8 cellular contexts compared by ENCODE assay signal in genomic region chr4:112231779-112232713, GRCh38. TPM values are rescaled to one million over a fixed set of nuclear protein-coding genes. Genes with fewer than 3 reads are reported as not detected.
A peak's percentile ranks its signal among the peaks of the same experiment; 100 is the strongest.
DNase-seq lines count a peak whose midpoint lies in the region; ATAC-seq and TF ChIP-seq lines count a peak whose summit lies in the region.

AP1AR (plus strand) TSS chr4:112231787; CDS start chr4:112232092, 305 bp downstream.

- intact Hi-C loops in Panc1 (cut with micrococcal nuclease; ENCODE audit: unreplicated experiment), result no loop called here

- H3K36me3 ChIP-seq in HUES6 (ENCODE audit: control insufficient read depth, insufficient read depth, low read length), result no peaks in the 10 kb centered on the region
- H3K36me3 ChIP-seq in Panc1 (ENCODE audit: control insufficient read depth, insufficient read depth, low read length), result peaks cover 2% of the 10 kb centered on the region; the same call in 1 of the 2 replicates

- H3K4me3 Mint-ChIP-seq in activated T-cell treated with anti-CD3 and anti-CD28 coated beads, Interleukin-2, amount 50 U/mL, for 4 hours, result peak within 1 kb of the TSS; percentile 94

- POLR2A ChIA-PET in Panc1 (lab: Charles Lee), result no interaction called here

- DNase-seq in DMS153 treated with DMSO at 0.1 percent for 48 hours (lab: John Stamatoyannopoulos, UW; ENCODE audit: unreplicated experiment) (peak; percentile 48), Panc1 (ENCODE audit: low read depth, low spot score) (no peak), myocyte (ENCODE audit: low read depth) (peak; percentile 83)
- peak; percentile 72 for DNase-seq in activated T-cell treated with anti-CD3 and anti-CD28 coated beads, Interleukin-2, amount 50 U/mL, for 4 hours
- peak; percentile 68 to 77 for DNase-seq in stimulated activated CD8-positive, alpha-beta memory T cell treated with anti-CD3 and anti-CD28 coated beads, Interleukin-7, amount 100 ng/mL, for 48 hours (ENCODE audit: extremely low read depth in 1 of 2, low read depth in 1 of 2)

- peaks cover 30% of the 10 kb centered on the region for H3K4me1 Mint-ChIP-seq in activated T-cell treated with anti-CD3 and anti-CD28 coated beads, Interleukin-2, amount 50 U/mL, for 4 hours (ENCODE audit: low read depth)

- H3K9me3 ChIP-seq in HUES6 (ENCODE audit: control insufficient read depth, insufficient read depth, low read depth, low read length), result no peaks in the 10 kb centered on the region
- no peaks in the 10 kb centered on the region for H3K9me3 ChIP-seq in Panc1 (ENCODE audit: control insufficient read depth, insufficient read depth, low read depth, low read length)

- no peaks in the 10 kb centered on the region for H3K9me3 Mint-ChIP-seq in activated T-cell treated with anti-CD3 and anti-CD28 coated beads, Interleukin-2, amount 50 U/mL, for 4 hours

- BruUV-seq in Panc1 (replicated peaks; lab: Mats Ljungman, UMichigan), result no TSS peak

- H3K4me1 ChIP-seq in HUES6 (ENCODE audit: control insufficient read depth, insufficient read depth, low read length), result peaks cover 4% of the 10 kb centered on the region; the same call in 1 of the 2 replicates
- no peaks in the 10 kb centered on the region; the same call in 1 of the 2 replicates for H3K4me1 ChIP-seq in Panc1 (ENCODE audit: control insufficient read depth, insufficient read depth, low read length)

- H3K9ac ChIP-seq in HUES6 (ENCODE audit: low read length), result peak within 1 kb of the TSS; percentile 94

- peak; percentile 62 for ATAC-seq in GM21423 (IDR thresholded peaks at IDR 0.05; ENCODE audit: unreplicated experiment)
- ATAC-seq in Panc1, result peak; percentile 83
- peak; percentile 61 to 64 for ATAC-seq in activated T-cell treated with anti-CD3 and anti-CD28 coated beads, Interleukin-2, amount 50 U/mL, for 4 hours
- ATAC-seq in esophagus mucosa, result peak; percentile 82

- in situ Hi-C loops in Panc1 (cut with HindIII; ENCODE audit: low pct_unique_long_range_greater_than_20kb, low sequenced_read_pairs), result no loop called here

- TF ChIP-seq CTCF in Panc1 (IDR thresholded peaks at IDR 0.05), result peak; percentile 39

- H3K36me3 Mint-ChIP-seq in activated T-cell treated with anti-CD3 and anti-CD28 coated beads, Interleukin-2, amount 50 U/mL, for 4 hours (ENCODE audit: insufficient read depth), result peaks cover 2% of the 10 kb centered on the region

- CTCF ChIA-PET in Panc1 (lab: Charles Lee), result no interaction called here

- H3K4me3 ChIP-seq in HUES6 (ENCODE audit: low read depth, low read length) (peak within 1 kb of the TSS; percentile 85), Panc1 (ENCODE audit: low read depth in 2 of 2, low read length in 2 of 2) (peak within 1 kb of the TSS; percentile 72 to 89)

- H3K27me3 ChIP-seq in HUES6 (ENCODE audit: control insufficient read depth, insufficient read depth, low read length), result no peaks in the 10 kb centered on the region
- H3K27me3 ChIP-seq in Panc1 (ENCODE audit: control insufficient read depth, insufficient read depth, low read length), result no peaks in the 10 kb centered on the region

- H3K27ac ChIP-seq in HUES6 (ENCODE audit: low read depth, low read length) (peak within 1 kb of the TSS; percentile 89), Panc1 (ENCODE audit: low read length) (peak within 1 kb of the TSS; percentile 95)

- H3K27me3 Mint-ChIP-seq in activated T-cell treated with anti-CD3 and anti-CD28 coated beads, Interleukin-2, amount 50 U/mL, for 4 hours (ENCODE audit: low read depth), result no peaks in the 10 kb centered on the region

RNA-seq across cellular contexts. Expression of gene AP1AR, which starts in this region (rescaled TPM):
- total RNA-seq in Panc1 (2021; ENCODE audit: unreplicated experiment), result 18.9 TPM
- polyA plus RNA-seq in Panc1 (2012; ENCODE audit: insufficient read length), result 19.1 TPM
- 10 to 100 TPM; 19.1 to 27.4 (median 20.6) TPM for total RNA-seq in activated T-cell treated with anti-CD3 and anti-CD28 coated beads, Interleukin-2, amount 50 U/mL, for 4 hours
- 14.7 TPM for total RNA-seq in esophagus mucosa
- 21.7 and 22.4 TPM in 2 replicates for total RNA-seq in myocyte
- polyA plus RNA-seq in myocyte (2012), result 5.0 TPM
